In genomic region chr9:125204477-125204876, GRCh38 we compare ENCODE assay signal across 21 cellular contexts.
"Had no signal": no experiment of that assay in that cellular context is flagged by ENCODE, and none has a peak within 500 bp of the region (broad histone marks: within the 10 kb centered on the region; RNA-seq: fewer than 3 reads in every experiment).

No MANE protein-coding gene starts in this region.

- H3K27me3 Mint-ChIP-seq: memory B cell; natural killer cell treated with Interleukin-12 subunit alpha and Interleukin-12 subunit beta and Interleukin-15 and Interleukin-18, amount 100 ng/mL, for 72 hours had no signal

- H3K36me3 ChIP-seq: colonic mucosa, uterus had no signal

- ATAC-seq: foreskin keratinocyte; left cardiac atrium; lower lobe of right lung; natural killer cell treated with Interleukin-12 subunit alpha and Interleukin-12 subunit beta and Interleukin-15 and Interleukin-18, amount 100 ng/mL, for 72 hours had no signal

- H3K9me3 Mint-ChIP-seq: memory B cell; mesothelial cell of epicardium; natural killer cell treated with Interleukin-12 subunit alpha and Interleukin-12 subunit beta and Interleukin-15 and Interleukin-18, amount 100 ng/mL, for 72 hours had no signal

- H2AFZ ChIP-seq: hepatocyte had no signal

- DNase-seq: colonic mucosa; dermis blood vessel endothelial cell; erythroblast; foreskin keratinocyte; head of caudate nucleus; kidney; left cardiac atrium; left ventricle myocardium inferior; lower lobe of right lung; sigmoid colon; stimulated activated CD4-positive, alpha-beta T cell treated with anti-CD3 and anti-CD28 coated beads, Interleukin-12 subunit alpha, Interleukin-12 subunit beta, amount 100 ng/mL, for 4 hours; stimulated activated naive CD4-positive, alpha-beta T cell treated with Interleukin-2 at 50 U/mL for 16 hours; tibial artery; upper lobe of left lung; uterus had no signal

- H3K27ac ChIP-seq: colonic mucosa, foreskin keratinocyte, hepatocyte, left ventricle myocardium inferior, lower lobe of right lung, sigmoid colon, skin epidermis, tibial artery, upper lobe of left lung, uterus had no signal

- H3K4me1 ChIP-seq: foreskin keratinocyte, uterus had no signal

- H3K9me3 ChIP-seq: colonic mucosa, left ventricle myocardium inferior, lower lobe of right lung, sigmoid colon, tibial artery, upper lobe of left lung, uterus had no signal

- H3K4me2 ChIP-seq: hepatocyte had no signal

- H3K27me3 ChIP-seq: colonic mucosa, foreskin keratinocyte, hepatocyte, sigmoid colon, tibial artery, upper lobe of left lung, uterus had no signal

- FAIRE-seq: endothelial cell of umbilical vein, kidney had no signal

- H3K4me3 ChIP-seq: colonic mucosa, hepatocyte, left ventricle myocardium inferior, lower lobe of right lung, sigmoid colon, skin epidermis, tibial artery, upper lobe of left lung, uterus had no signal

- H3K4me3 Mint-ChIP-seq: memory B cell; mesothelial cell of epicardium; natural killer cell treated with Interleukin-12 subunit alpha and Interleukin-12 subunit beta and Interleukin-15 and Interleukin-18, amount 100 ng/mL, for 72 hours had no signal

- H3K27ac Mint-ChIP-seq: memory B cell; mesothelial cell of epicardium; natural killer cell treated with Interleukin-12 subunit alpha and Interleukin-12 subunit beta and Interleukin-15 and Interleukin-18, amount 100 ng/mL, for 72 hours had no signal
